10 cellular contexts compared by ENCODE assay signal in genomic region chr2:190722061-190722759, GRCh38.
DNase-seq lines count a peak whose midpoint lies in the region; ATAC-seq and TF ChIP-seq lines count a peak whose summit lies in the region.
"Had no signal": no experiment of that assay in that cellular context is flagged by ENCODE, and none has a peak within 500 bp of the region (broad histone marks: within the 10 kb centered on the region; RNA-seq: fewer than 3 reads in every experiment).

No MANE protein-coding gene starts in this region.

- no peaks in the 10 kb centered on the region for H3K4me1 ChIP-seq in right lobe of liver

- no peaks in the 10 kb centered on the region for H3K9me3 ChIP-seq in right lobe of liver

- intact Hi-C loops in right lobe of liver (cut with DNase I), result no loop called here

- H3K4me1 Mint-ChIP-seq in activated T-helper 17 cell treated with anti-CD3 and anti-CD28 coated beads, Interleukin-2, amount 50 U/mL, for 72 hours, result peaks cover 60% of the 10 kb centered on the region

- 68% methylated on average over 4 of the region's 4 CpGs for WGBS in right lobe of liver (ENCODE audit: insufficient coverage, low coverage, low lambda C conversion rate, missing lambda C conversion rate)

- H3K27ac ChIP-seq in right lobe of liver, result no peak overlapping the region
- H3K27ac ChIP-seq: KMS-11 had no signal

- H3K27me3 Mint-ChIP-seq in activated T-helper 17 cell treated with anti-CD3 and anti-CD28 coated beads, Interleukin-2, amount 50 U/mL, for 72 hours, result peaks cover 4% of the 10 kb centered on the region

- no peak for TF ChIP-seq CTCF in right lobe of liver (IDR thresholded peaks at IDR 0.05)

- H3K27ac Mint-ChIP-seq in activated T-helper 17 cell treated with anti-CD3 and anti-CD28 coated beads, Interleukin-2, amount 50 U/mL, for 72 hours, result peak overlapping the region; percentile 97

- TF ChIP-seq POLR2A in right lobe of liver (IDR thresholded peaks at IDR 0.05), result no peak

- ATAC-seq in GM18502 (IDR thresholded peaks at IDR 0.05; ENCODE audit: poor library complexity, unreplicated experiment), result peak; percentile 70
- ATAC-seq in GM19452 (IDR thresholded peaks at IDR 0.05; ENCODE audit: unreplicated experiment), result peak; percentile 58
- ATAC-seq in HG03066 (IDR thresholded peaks at IDR 0.05; ENCODE audit: low read depth, unreplicated experiment), result peak; percentile 54
- peak; percentile 70 for ATAC-seq in activated T-helper 17 cell treated with anti-CD3 and anti-CD28 coated beads, Interleukin-2, amount 50 U/mL, for 72 hours (replicated peaks)
- no peak for ATAC-seq in right lobe of liver

- DNase-seq in GF-D8 (lab: John Stamatoyannopoulos, UW), result no peak
- no peak for DNase-seq in NK-92 (lab: John Stamatoyannopoulos, UW; ENCODE audit: unreplicated experiment)
- DNase-seq in right lobe of liver, result no peak
- no peak for DNase-seq in KG1 (lab: John Stamatoyannopoulos, UW)
- DNase-seq: SHP77 treated with DMSO at 0.1 percent for 48 hours had no signal

- H3K9me3 Mint-ChIP-seq in activated T-helper 17 cell treated with anti-CD3 and anti-CD28 coated beads, Interleukin-2, amount 50 U/mL, for 72 hours, result peaks cover 5% of the 10 kb centered on the region

- peak overlapping the region; percentile 84 for H3K4me3 Mint-ChIP-seq in activated T-helper 17 cell treated with anti-CD3 and anti-CD28 coated beads, Interleukin-2, amount 50 U/mL, for 72 hours

- H3K36me3 ChIP-seq in right lobe of liver, result no peaks in the 10 kb centered on the region

- H3K27me3 ChIP-seq in right lobe of liver, result no peaks in the 10 kb centered on the region

- no peak overlapping the region for H3K4me3 ChIP-seq in right lobe of liver

- H3K36me3 Mint-ChIP-seq in activated T-helper 17 cell treated with anti-CD3 and anti-CD28 coated beads, Interleukin-2, amount 50 U/mL, for 72 hours (ENCODE audit: low read depth), result peaks cover 4% of the 10 kb centered on the region

Comparison
In these comparisons a context has a peak if more than half of its experiments do, and no peak if none do; other contexts are left out.
1. ATAC-seq: peak in GM18502 (single experiment), GM19452 (single experiment), HG03066 (single experiment) and activated T-helper 17 cell treated with anti-CD3 and anti-CD28 coated beads, Interleukin-2, amount 50 U/mL, for 72 hours (single experiment); none in right lobe of liver (0 of 4).